Comparison of ENCODE assay signal across 17 cellular contexts in the genomic region with DNA sequence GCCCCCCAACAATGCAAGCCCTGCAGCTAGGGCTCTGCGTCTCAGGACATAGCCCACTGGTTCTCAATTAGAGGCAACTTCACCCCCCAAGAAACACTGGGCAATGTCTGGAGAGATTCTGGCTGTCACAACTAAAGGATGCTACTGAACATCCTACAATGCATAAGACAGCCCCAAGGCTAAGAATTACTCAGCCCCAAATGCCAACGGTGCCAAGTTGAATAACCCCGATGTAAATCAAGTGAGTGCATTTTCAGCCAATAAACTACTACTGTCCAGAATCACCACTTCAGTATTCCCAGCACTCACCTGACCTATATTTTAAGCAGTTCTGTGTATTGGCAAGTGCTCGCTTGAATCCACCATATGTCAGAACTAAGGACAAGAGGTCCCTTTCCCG. TPM values are rescaled to one million over a fixed set of nuclear protein-coding genes. Genes with fewer than 3 reads are reported as not detected.
DNase-seq lines count a peak whose midpoint lies in the region; ATAC-seq, FAIRE-seq and TF ChIP-seq lines count a peak whose summit lies in the region.
"Had no signal": no experiment of that assay in that cellular context is flagged by ENCODE, and none has a peak within 500 bp of the region (broad histone marks: within the 10 kb centered on the region; RNA-seq: fewer than 3 reads in every experiment).

No MANE protein-coding gene starts in this region.

- H3K4me1 Mint-ChIP-seq in GM23338: peaks cover 61% of the 10 kb centered on the region
- H3K4me1 Mint-ChIP-seq in neural crest cell: peaks cover 32% of the 10 kb centered on the region
- H3K4me1 Mint-ChIP-seq in activated T-cell treated with anti-CD3 and anti-CD28 coated beads, Interleukin-2, amount 50 U/mL, for 72 hours (ENCODE audit: low read depth): peaks cover 24% of the 10 kb centered on the region

- no peak overlapping the region for H3K27ac Mint-ChIP-seq in GM23338
- H3K27ac Mint-ChIP-seq in neural crest cell (ENCODE audit: unreplicated experiment): no peak overlapping the region
- no peak overlapping the region for H3K27ac Mint-ChIP-seq in activated T-cell treated with anti-CD3 and anti-CD28 coated beads, Interleukin-2, amount 50 U/mL, for 72 hours

- H3K79me2 ChIP-seq in GM23338 (replicated peaks; ENCODE audit: insufficient read depth): peaks cover 46% of the 10 kb centered on the region

- CTCF ChIA-PET in A549 (lab: Yijun Ruan, JAX): interaction anchor here (2.0 to 14.3 kb wide), 3 partner anchors 8 to 146 kb away, joined by 5 to 172 read pairs (median 7); no protein-coding TSS in a partner anchor

- H3K36me3 Mint-ChIP-seq in GM23338 (ENCODE audit: low read depth) (peaks cover 18% of the 10 kb centered on the region), neural crest cell (ENCODE audit: low read depth) (no peaks in the 10 kb centered on the region)
- no peaks in the 10 kb centered on the region for H3K36me3 Mint-ChIP-seq in activated T-cell treated with anti-CD3 and anti-CD28 coated beads, Interleukin-2, amount 50 U/mL, for 72 hours (ENCODE audit: insufficient read depth in 2 of 2)
- H3K36me3 Mint-ChIP-seq: CD8-positive, alpha-beta memory T cell had no signal

- H3K9me3 ChIP-seq in A549: no peaks in the 10 kb centered on the region
- no peaks in the 10 kb centered on the region for H3K9me3 ChIP-seq in RWPE2 (ENCODE audit: severe bottlenecking)
- H3K9me3 ChIP-seq: BLaER1 treated with 17β-estradiol and CSF1 and Interleukin-3, amounts not matched to agents 10 nM and 100 nM; HAP-1 had no signal

- TF ChIP-seq EP300 in A549 (IDR thresholded peaks at IDR 0.05): no peak

- H3K4me2 ChIP-seq in A549: peak overlapping the region; percentile 99
- H3K4me2 ChIP-seq in GM23338: no peak overlapping the region; the same call in 1 of the 2 replicates

- H3F3A ChIP-seq in GM23338 (replicated peaks; ENCODE audit: low read depth): peaks cover 3% of the 10 kb centered on the region; the same call in 1 of the 2 replicates

- H3K27me3 ChIP-seq in GM23338 (ENCODE audit: insufficient read depth) (peaks cover 49% of the 10 kb centered on the region), RWPE2 (ENCODE audit: insufficient read depth, poor library complexity, severe bottlenecking) (no peaks in the 10 kb centered on the region)

- no peak for FAIRE-seq in A549 (lab: Jason Lieb, UNC)
- FAIRE-seq: K562 had no signal

- peaks cover 57% of the 10 kb centered on the region for H3K27me3 Mint-ChIP-seq in GM23338 (ENCODE audit: insufficient read depth, low read depth, poor library complexity)
- peaks cover 58% of the 10 kb centered on the region for H3K27me3 Mint-ChIP-seq in neural crest cell (ENCODE audit: low read depth)
- H3K27me3 Mint-ChIP-seq in activated T-cell treated with anti-CD3 and anti-CD28 coated beads, Interleukin-2, amount 50 U/mL, for 72 hours (ENCODE audit: low read depth): peaks cover 43% of the 10 kb centered on the region

- no peak for TF ChIP-seq POLR2A in A549 (IDR thresholded peaks at IDR 0.05; ENCODE audit: low read length)

- DNase-seq in A549 (ENCODE audit: low read depth in 1 of 2, low spot score in 1 of 2): no peak
- no peak for DNase-seq in GM23338 (ENCODE audit: low spot score)
- DNase-seq in RWPE2 (ENCODE audit: low spot score): no peak
- DNase-seq in neural crest cell (ENCODE audit: low read depth, low spot score): no peak
- no peak for DNase-seq in activated T-cell treated with anti-CD3 and anti-CD28 coated beads, Interleukin-2, amount 50 U/mL, for 72 hours
- DNase-seq in T-helper 2 cell: no peak
- DNase-seq: CD8-positive, alpha-beta memory T cell; NCI-H1417 treated with DMSO at 0.1 percent for 48 hours; NCI-H2029; NCI-H2171 treated with DMSO at 0.1 percent for 48 hours; NCI-H774; SIG-M5 had no signal

- H4K20me1 ChIP-seq in GM23338 (replicated peaks; ENCODE audit: insufficient read depth): peaks cover 16% of the 10 kb centered on the region

- H3K4me3 Mint-ChIP-seq in GM23338 (peak overlapping the region; percentile 78; the same call in 2 of the 3 replicates), neural crest cell (peak overlapping the region; percentile 27)
- no peak overlapping the region for H3K4me3 Mint-ChIP-seq in activated T-cell treated with anti-CD3 and anti-CD28 coated beads, Interleukin-2, amount 50 U/mL, for 72 hours
- H3K4me3 Mint-ChIP-seq: CD8-positive, alpha-beta memory T cell had no signal

- no peak overlapping the region for H2AFZ ChIP-seq in GM23338

- no peak for TF ChIP-seq CTCF in A549 (IDR thresholded peaks at IDR 0.05)
- no peak for TF ChIP-seq CTCF in GM23338 (conservative IDR thresholded peaks at IDR 0.05; ENCODE audit: low read depth in 2 of 2)
- no peak for TF ChIP-seq CTCF in RWPE2 (IDR thresholded peaks at IDR 0.05; ENCODE audit: poor library complexity, severe bottlenecking)
- no peak for TF ChIP-seq CTCF in neural crest cell (conservative IDR thresholded peaks at IDR 0.05)

- no peak for TF ChIP-seq RAD21 in A549 (conservative IDR thresholded peaks at IDR 0.05 in 1 of 2, IDR thresholded peaks at IDR 0.05 in 1 of 2)

- H3K27ac ChIP-seq in A549: peak overlapping the region; percentile 53 to 92; a peak in 4 of 6 replicates
- H3K27ac ChIP-seq in GM23338 (ENCODE audit: low read depth): no peak overlapping the region
- peak overlapping the region; percentile 94 for H3K27ac ChIP-seq in RWPE2 (ENCODE audit: poor library complexity, severe bottlenecking)
- H3K27ac ChIP-seq: BLaER1 treated with 17β-estradiol and CSF1 and Interleukin-3, amounts not matched to agents 10 nM and 100 nM had no signal

- POLR2A ChIA-PET in A549 (lab: Yijun Ruan, JAX): interaction anchor here (1.0 kb wide), 1 partner anchor 12 kb away, joined by 3 read pairs; no protein-coding TSS in a partner anchor

- H3K9me3 Mint-ChIP-seq in GM23338 (no peaks in the 10 kb centered on the region; the same call in 2 of the 3 replicates), neural crest cell (no peaks in the 10 kb centered on the region)
- H3K9me3 Mint-ChIP-seq in activated T-cell treated with anti-CD3 and anti-CD28 coated beads, Interleukin-2, amount 50 U/mL, for 72 hours: no peaks in the 10 kb centered on the region
- H3K9me3 Mint-ChIP-seq: CD8-positive, alpha-beta memory T cell had no signal

- H3K9me2 ChIP-seq in GM23338 (ENCODE audit: insufficient read depth): no peaks in the 10 kb centered on the region

- H3K4me3 ChIP-seq in A549 (no peak overlapping the region), GM23338 (no peak overlapping the region), RWPE2 (ENCODE audit: severe bottlenecking) (no peak overlapping the region)
- H3K4me3 ChIP-seq: BLaER1 treated with 17β-estradiol and CSF1 and Interleukin-3, amounts not matched to agents 10 nM and 100 nM; HAP-1; K562 had no signal

- H3K36me3 ChIP-seq in GM23338 (ENCODE audit: insufficient read depth) (no peaks in the 10 kb centered on the region; the same call in 1 of the 2 replicates), RWPE2 (ENCODE audit: low read depth) (peaks cover 40% of the 10 kb centered on the region)
- H3K36me3 ChIP-seq: BLaER1 treated with 17β-estradiol and CSF1 and Interleukin-3, amounts not matched to agents 10 nM and 100 nM; HAP-1 had no signal

- no peak for ATAC-seq in A549
- ATAC-seq in GM23338: no peak
- no peak for ATAC-seq in RWPE2 (ENCODE audit: low read depth)
- no peak for ATAC-seq in HG02938 (IDR thresholded peaks at IDR 0.05; ENCODE audit: unreplicated experiment)
- no peak for ATAC-seq in activated T-cell treated with anti-CD3 and anti-CD28 coated beads, Interleukin-2, amount 50 U/mL, for 72 hours (replicated peaks in 1 of 2)
- ATAC-seq in HG02588 (IDR thresholded peaks at IDR 0.05; ENCODE audit: unreplicated experiment): no peak
- ATAC-seq: K562 had no signal

- WGBS in A549 (ENCODE audit: missing lambda C conversion rate): 61% methylated on average over 5 of the region's 5 CpGs

- H3K4me1 ChIP-seq in A549 (peaks cover 60% of the 10 kb centered on the region), GM23338 (ENCODE audit: insufficient read depth) (peaks cover 53% of the 10 kb centered on the region), RWPE2 (ENCODE audit: insufficient read depth, poor library complexity, severe bottlenecking) (peaks cover 67% of the 10 kb centered on the region)

TF ChIP-seq in A549, 52 proteins besides CTCF, POLR2A, EP300 and RAD21 (continues in another document):
- no peak for TF ChIP-seq CBX8 (IDR thresholded peaks at IDR 0.05)

TF ChIP-seq in GM23338, 12 proteins besides CTCF, POLR2A, EP300 and RAD21 (continues in another document):
- TF ChIP-seq ZNF331 (CRISPR knock-in tag; IDR thresholded peaks at IDR 0.05; ENCODE audit: low read depth): no peak
- no peak for TF ChIP-seq EZH2phosphoT487 (IDR thresholded peaks at IDR 0.05; ENCODE audit: unreplicated experiment)
- TF ChIP-seq JUNB (IDR thresholded peaks at IDR 0.05; ENCODE audit: unreplicated experiment): no peak
- no peak for TF ChIP-seq CREB1 (CRISPR knock-in tag; IDR thresholded peaks at IDR 0.05; ENCODE audit: low read depth)
- no peak for TF ChIP-seq POLR2AphosphoS5 (IDR thresholded peaks at IDR 0.05; ENCODE audit: low read depth)
- TF ChIP-seq ZNF114 (CRISPR knock-in tag; IDR thresholded peaks at IDR 0.05): no peak
- TF ChIP-seq, protein P1, sequence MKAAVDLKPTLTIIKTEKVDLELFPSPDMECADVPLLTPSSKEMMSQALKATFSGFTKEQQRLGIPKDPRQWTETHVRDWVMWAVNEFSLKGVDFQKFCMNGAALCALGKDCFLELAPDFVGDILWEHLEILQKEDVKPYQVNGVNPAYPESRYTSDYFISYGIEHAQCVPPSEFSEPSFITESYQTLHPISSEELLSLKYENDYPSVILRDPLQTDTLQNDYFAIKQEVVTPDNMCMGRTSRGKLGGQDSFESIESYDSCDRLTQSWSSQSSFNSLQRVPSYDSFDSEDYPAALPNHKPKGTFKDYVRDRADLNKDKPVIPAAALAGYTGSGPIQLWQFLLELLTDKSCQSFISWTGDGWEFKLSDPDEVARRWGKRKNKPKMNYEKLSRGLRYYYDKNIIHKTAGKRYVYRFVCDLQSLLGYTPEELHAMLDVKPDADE (IDR thresholded peaks at IDR 0.05): no peak

RNA-seq across cellular contexts. Expression of gene RIPK4, which starts 6.9 kb away (rescaled TPM):
- 3.0 and 3.3 TPM in 2 replicates for polyA plus RNA-seq in A549 (2011; rRNA removed)
- 5.8 and 8.1 TPM in 2 replicates for polyA plus RNA-seq in A549 (2012; cell fraction: cytosol; rRNA removed)
- 29.3 and 29.7 TPM in 2 replicates for polyA plus RNA-seq in A549 (2012; cell fraction: nucleus; rRNA removed)
- 5.1 to 6.4 TPM (median 5.7 TPM) in 3 replicates for polyA plus RNA-seq in A549 (2017; fragmentation: RNase III; extraction: RNeasy Plus Mini Kit Qiagen cat#74134 plus additional on column Dnase treatment)
- 5.0 and 8.3 TPM in 2 replicates for polyA minus RNA-seq in A549 (2011; rRNA and poly(A)+ RNA removed)
- total RNA-seq in GM23338 (2014; rRNA removed; shearing (Covaris generic)): 9.2 and 9.9 TPM in 2 replicates
- 2.5 and 2.7 TPM in 2 replicates for polyA plus RNA-seq in GM23338 (2016; fragmentation: Nextera tagmentation; extraction: Ambion mirVana)
- not detected in 2 replicates for total RNA-seq in neural crest cell
- under 1 TPM; 0.46 to 0.60 TPM for total RNA-seq in activated T-cell treated with anti-CD3 and anti-CD28 coated beads, Interleukin-2, amount 50 U/mL, for 72 hours
- total RNA-seq: K562 had no signal
- polyA plus RNA-seq: CD8-positive, alpha-beta memory T cell; K562 had no signal

Comparison
In these comparisons a context has a peak if more than half of its experiments do, and no peak if none do; other contexts are left out.
1. H3K4me3 Mint-ChIP-seq: peak in GM23338 (single experiment) and neural crest cell (single experiment); none in activated T-cell treated with anti-CD3 and anti-CD28 coated beads, Interleukin-2, amount 50 U/mL, for 72 hours (0 of 2).